In genomic region chr9:120579750-120580590, GRCh38 we compare ENCODE assay signal across 1 cellular context.
TF ChIP-seq lines count a peak whose summit lies in the region.

Gene CDK5RAP2 (minus strand): TSS chr9:120580167. CDS start chr9:120579978, 189 bp downstream.

TF ChIP-seq in HepG2, 621 proteins besides CTCF, POLR2A, EP300 and RAD21 (continued from another document and continues in another):
- TF ChIP-seq, protein P1, sequence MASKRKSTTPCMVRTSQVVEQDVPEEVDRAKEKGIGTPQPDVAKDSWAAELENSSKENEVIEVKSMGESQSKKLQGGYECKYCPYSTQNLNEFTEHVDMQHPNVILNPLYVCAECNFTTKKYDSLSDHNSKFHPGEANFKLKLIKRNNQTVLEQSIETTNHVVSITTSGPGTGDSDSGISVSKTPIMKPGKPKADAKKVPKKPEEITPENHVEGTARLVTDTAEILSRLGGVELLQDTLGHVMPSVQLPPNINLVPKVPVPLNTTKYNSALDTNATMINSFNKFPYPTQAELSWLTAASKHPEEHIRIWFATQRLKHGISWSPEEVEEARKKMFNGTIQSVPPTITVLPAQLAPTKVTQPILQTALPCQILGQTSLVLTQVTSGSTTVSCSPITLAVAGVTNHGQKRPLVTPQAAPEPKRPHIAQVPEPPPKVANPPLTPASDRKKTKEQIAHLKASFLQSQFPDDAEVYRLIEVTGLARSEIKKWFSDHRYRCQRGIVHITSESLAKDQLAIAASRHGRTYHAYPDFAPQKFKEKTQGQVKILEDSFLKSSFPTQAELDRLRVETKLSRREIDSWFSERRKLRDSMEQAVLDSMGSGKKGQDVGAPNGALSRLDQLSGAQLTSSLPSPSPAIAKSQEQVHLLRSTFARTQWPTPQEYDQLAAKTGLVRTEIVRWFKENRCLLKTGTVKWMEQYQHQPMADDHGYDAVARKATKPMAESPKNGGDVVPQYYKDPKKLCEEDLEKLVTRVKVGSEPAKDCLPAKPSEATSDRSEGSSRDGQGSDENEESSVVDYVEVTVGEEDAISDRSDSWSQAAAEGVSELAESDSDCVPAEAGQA (IDR thresholded peaks at IDR 0.05; ENCODE audit: low read depth): peak; percentile 97
- TF ChIP-seq, protein P1 (CRISPR knock-in tag; IDR thresholded peaks at IDR 0.05; ENCODE audit: borderline replicate concordance): no peak
- TF ChIP-seq ZNF563 (CRISPR knock-in tag; IDR thresholded peaks at IDR 0.05) (0 out of 2 replicates have a peak, but pooled peaks have one; percentile 42), ZNF737 (CRISPR knock-in tag; IDR thresholded peaks at IDR 0.05; ENCODE audit: borderline replicate concordance) (no peak), ZBTB25 (CRISPR knock-in tag; IDR thresholded peaks at IDR 0.05) (0 out of 2 replicates have a peak, but pooled peaks have one; percentile 40), ZNF530 (CRISPR knock-in tag; IDR thresholded peaks at IDR 0.05; ENCODE audit: low read depth) (no peak), PITX1 (CRISPR knock-in tag; IDR thresholded peaks at IDR 0.05) (no peak), MIXL1 (CRISPR knock-in tag; IDR thresholded peaks at IDR 0.05) (peak; percentile 70), KLF16 (CRISPR knock-in tag; IDR thresholded peaks at IDR 0.05) (peak in 1 of 2 experiments; percentile 69; a peak in 2 of 4 replicates), ZNF605 (CRISPR knock-in tag; IDR thresholded peaks at IDR 0.05) (peak; percentile 82), ZNF790 (CRISPR knock-in tag; IDR thresholded peaks at IDR 0.05; ENCODE audit: borderline replicate concordance) (0 out of 2 replicates have a peak, but pooled peaks have one; percentile 42), ZNF672 (CRISPR knock-in tag; IDR thresholded peaks at IDR 0.05) (no peak), NR2C2 (CRISPR knock-in tag; IDR thresholded peaks at IDR 0.05; ENCODE audit: borderline replicate concordance) (peak; percentile 97), MLLT10 (CRISPR knock-in tag; IDR thresholded peaks at IDR 0.05) (no peak), TAF1 (CRISPR knock-in tag; IDR thresholded peaks at IDR 0.05) (peak; percentile 64; the same call in 1 of the 2 replicates), ZNF335 (CRISPR knock-in tag; IDR thresholded peaks at IDR 0.05) (peak; percentile 94), ZEB1 (IDR thresholded peaks at IDR 0.05; ENCODE audit: insufficient replicate concordance, low read depth) (no peak), ZNF232 (CRISPR knock-in tag; IDR thresholded peaks at IDR 0.05; ENCODE audit: borderline replicate concordance) (0 out of 2 replicates have a peak, but pooled peaks have one; percentile 46), ZNF251 (CRISPR knock-in tag; IDR thresholded peaks at IDR 0.05) (no peak), ZNF776 (CRISPR knock-in tag; IDR thresholded peaks at IDR 0.05) (0 out of 2 replicates have a peak, but pooled peaks have one; percentile 12), SIN3A (IDR thresholded peaks at IDR 0.05; ENCODE audit: borderline replicate concordance, low read depth, low read length) (no peak), ZNF274 (CRISPR knock-in tag; IDR thresholded peaks at IDR 0.05) (peak; percentile 13; the same call in 1 of the 2 replicates), REPIN1 (CRISPR knock-in tag; IDR thresholded peaks at IDR 0.05; ENCODE audit: borderline replicate concordance, low read depth) (peak; percentile 62; the same call in 1 of the 2 replicates), ZNF772 (CRISPR knock-in tag; IDR thresholded peaks at IDR 0.05) (peak; percentile 52; the same call in 1 of the 2 replicates), ZFP82 (CRISPR knock-in tag; IDR thresholded peaks at IDR 0.05; ENCODE audit: borderline replicate concordance) (0 out of 2 replicates have a peak, but pooled peaks have one; percentile 54), ZNF556 (CRISPR knock-in tag; IDR thresholded peaks at IDR 0.05; ENCODE audit: borderline replicate concordance) (peak; percentile 78; the same call in 1 of the 2 replicates), CEBPG (CRISPR knock-in tag; IDR thresholded peaks at IDR 0.05) (peak; percentile 24), POLR2G (IDR thresholded peaks at IDR 0.05; ENCODE audit: low read depth, low read length) (peak; percentile 67), NR2F6 (IDR thresholded peaks at IDR 0.05) (no peak), NR2F6 (CRISPR knock-in tag; IDR thresholded peaks at IDR 0.05) (peak; percentile 43), TFDP1 (CRISPR knock-in tag; IDR thresholded peaks at IDR 0.05; ENCODE audit: borderline replicate concordance) (peak; percentile 96), ZNF569 (CRISPR knock-in tag; IDR thresholded peaks at IDR 0.05; ENCODE audit: borderline replicate concordance) (no peak), MED1 (CRISPR knock-in tag; IDR thresholded peaks at IDR 0.05) (peak; percentile 21; the same call in 1 of the 2 replicates), CBFB (CRISPR knock-in tag; IDR thresholded peaks at IDR 0.05) (peak; percentile 55; the same call in 1 of the 2 replicates), CBX1 (IDR thresholded peaks at IDR 0.05; ENCODE audit: low read depth) (no peak), MXI1 (IDR thresholded peaks at IDR 0.05; ENCODE audit: borderline replicate concordance, low read depth, low read length) (peak; percentile 56; the same call in 1 of the 3 replicates)
- TF ChIP-seq, protein P2, sequence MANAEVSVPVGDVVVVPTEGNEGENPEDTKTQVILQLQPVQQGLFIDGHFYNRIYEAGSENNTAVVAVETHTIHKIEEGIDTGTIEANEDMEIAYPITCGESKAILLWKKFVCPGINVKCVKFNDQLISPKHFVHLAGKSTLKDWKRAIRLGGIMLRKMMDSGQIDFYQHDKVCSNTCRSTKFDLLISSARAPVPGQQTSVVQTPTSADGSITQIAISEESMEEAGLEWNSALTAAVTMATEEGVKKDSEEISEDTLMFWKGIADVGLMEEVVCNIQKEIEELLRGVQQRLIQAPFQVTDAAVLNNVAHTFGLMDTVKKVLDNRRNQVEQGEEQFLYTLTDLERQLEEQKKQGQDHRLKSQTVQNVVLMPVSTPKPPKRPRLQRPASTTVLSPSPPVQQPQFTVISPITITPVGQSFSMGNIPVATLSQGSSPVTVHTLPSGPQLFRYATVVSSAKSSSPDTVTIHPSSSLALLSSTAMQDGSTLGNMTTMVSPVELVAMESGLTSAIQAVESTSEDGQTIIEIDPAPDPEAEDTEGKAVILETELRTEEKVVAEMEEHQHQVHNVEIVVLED (CRISPR knock-in tag; IDR thresholded peaks at IDR 0.05; ENCODE audit: borderline replicate concordance): peak; percentile 97
- TF ChIP-seq, protein P3, sequence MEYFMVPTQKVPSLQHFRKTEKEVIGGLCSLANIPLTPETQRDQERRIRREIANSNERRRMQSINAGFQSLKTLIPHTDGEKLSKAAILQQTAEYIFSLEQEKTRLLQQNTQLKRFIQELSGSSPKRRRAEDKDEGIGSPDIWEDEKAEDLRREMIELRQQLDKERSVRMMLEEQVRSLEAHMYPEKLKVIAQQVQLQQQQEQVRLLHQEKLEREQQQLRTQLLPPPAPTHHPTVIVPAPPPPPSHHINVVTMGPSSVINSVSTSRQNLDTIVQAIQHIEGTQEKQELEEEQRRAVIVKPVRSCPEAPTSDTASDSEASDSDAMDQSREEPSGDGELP (IDR thresholded peaks at IDR 0.05; ENCODE audit: borderline replicate concordance, low read depth): peak; percentile 39; the same call in 1 of the 2 replicates
- TF ChIP-seq, protein P4, sequence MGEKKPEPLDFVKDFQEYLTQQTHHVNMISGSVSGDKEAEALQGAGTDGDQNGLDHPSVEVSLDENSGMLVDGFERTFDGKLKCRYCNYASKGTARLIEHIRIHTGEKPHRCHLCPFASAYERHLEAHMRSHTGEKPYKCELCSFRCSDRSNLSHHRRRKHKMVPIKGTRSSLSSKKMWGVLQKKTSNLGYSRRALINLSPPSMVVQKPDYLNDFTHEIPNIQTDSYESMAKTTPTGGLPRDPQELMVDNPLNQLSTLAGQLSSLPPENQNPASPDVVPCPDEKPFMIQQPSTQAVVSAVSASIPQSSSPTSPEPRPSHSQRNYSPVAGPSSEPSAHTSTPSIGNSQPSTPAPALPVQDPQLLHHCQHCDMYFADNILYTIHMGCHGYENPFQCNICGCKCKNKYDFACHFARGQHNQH (CRISPR knock-in tag; IDR thresholded peaks at IDR 0.05): peak; percentile 83
- TF ChIP-seq, protein P5, sequence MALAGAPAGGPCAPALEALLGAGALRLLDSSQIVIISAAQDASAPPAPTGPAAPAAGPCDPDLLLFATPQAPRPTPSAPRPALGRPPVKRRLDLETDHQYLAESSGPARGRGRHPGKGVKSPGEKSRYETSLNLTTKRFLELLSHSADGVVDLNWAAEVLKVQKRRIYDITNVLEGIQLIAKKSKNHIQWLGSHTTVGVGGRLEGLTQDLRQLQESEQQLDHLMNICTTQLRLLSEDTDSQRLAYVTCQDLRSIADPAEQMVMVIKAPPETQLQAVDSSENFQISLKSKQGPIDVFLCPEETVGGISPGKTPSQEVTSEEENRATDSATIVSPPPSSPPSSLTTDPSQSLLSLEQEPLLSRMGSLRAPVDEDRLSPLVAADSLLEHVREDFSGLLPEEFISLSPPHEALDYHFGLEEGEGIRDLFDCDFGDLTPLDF (CRISPR knock-in tag; IDR thresholded peaks at IDR 0.05): peak; percentile 99
- TF ChIP-seq, protein P6, sequence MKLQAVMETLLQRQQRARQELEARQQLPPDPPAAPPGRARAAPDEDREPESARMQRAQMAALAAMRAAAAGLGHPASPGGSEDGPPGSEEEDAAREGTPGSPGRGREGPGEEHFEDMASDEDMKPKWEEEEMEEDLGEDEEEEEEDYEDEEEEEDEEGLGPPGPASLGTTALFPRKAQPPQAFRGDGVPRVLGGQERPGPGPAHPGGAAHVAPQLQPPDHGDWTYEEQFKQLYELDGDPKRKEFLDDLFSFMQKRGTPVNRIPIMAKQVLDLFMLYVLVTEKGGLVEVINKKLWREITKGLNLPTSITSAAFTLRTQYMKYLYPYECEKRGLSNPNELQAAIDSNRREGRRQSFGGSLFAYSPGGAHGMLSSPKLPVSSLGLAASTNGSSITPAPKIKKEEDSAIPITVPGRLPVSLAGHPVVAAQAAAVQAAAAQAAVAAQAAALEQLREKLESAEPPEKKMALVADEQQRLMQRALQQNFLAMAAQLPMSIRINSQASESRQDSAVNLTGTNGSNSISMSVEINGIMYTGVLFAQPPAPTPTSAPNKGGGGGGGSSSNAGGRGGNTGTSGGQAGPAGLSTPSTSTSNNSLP (IDR thresholded peaks at IDR 0.05; ENCODE audit: low read depth, low read length): 0 out of 2 replicates have a peak, but pooled peaks have one; percentile 17
- TF ChIP-seq, protein P7, sequence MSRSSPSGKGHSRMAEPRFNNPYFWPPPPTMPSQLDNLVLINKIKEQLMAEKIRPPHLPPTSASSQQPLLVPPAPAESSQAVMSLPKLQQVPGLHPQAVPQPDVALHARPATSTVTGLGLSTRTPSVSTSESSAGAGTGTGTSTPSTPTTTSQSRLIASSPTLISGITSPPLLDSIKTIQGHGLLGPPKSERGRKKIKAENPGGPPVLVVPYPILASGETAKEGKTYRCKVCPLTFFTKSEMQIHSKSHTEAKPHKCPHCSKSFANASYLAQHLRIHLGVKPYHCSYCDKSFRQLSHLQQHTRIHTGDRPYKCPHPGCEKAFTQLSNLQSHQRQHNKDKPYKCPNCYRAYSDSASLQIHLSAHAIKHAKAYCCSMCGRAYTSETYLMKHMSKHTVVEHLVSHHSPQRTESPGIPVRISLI (CRISPR knock-in tag; IDR thresholded peaks at IDR 0.05; ENCODE audit: borderline replicate concordance): peak; percentile 81; the same call in 1 of the 2 replicates
